14 cellular contexts compared by ENCODE assay signal in the genomic region with DNA sequence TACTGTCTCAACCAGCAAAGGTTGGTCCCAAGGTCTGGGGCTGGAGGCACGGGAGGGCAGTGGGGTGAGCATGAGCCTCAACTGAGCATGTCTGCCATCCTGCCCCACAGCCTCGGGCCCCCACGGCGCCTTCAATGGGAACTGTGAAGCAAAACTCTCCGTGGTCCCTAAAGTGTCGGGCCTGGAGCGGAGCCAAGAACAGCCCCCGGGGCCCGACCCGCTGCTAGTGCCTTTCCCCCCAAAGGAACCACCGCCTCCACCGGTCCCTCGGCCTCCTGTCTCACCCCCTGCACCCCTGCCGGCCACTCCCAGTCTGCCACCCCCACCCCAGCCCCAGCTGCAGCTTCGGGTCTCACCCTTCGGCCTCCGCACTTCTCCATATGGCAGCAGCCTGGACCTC. TPM values are rescaled to one million over a fixed set of nuclear protein-coding genes. Genes with fewer than 3 reads are reported as not detected.
A peak's percentile ranks its signal among the peaks of the same experiment; 100 is the strongest.
DNase-seq lines count a peak whose midpoint lies in the region; ATAC-seq and TF ChIP-seq lines count a peak whose summit lies in the region.
"Had no signal": no experiment of that assay in that cellular context is flagged by ENCODE, and none has a peak within 500 bp of the region (broad histone marks: within the 10 kb centered on the region; RNA-seq: fewer than 3 reads in every experiment).

No MANE protein-coding gene starts in this region.

- H3K9me3 Mint-ChIP-seq in activated naive CD4-positive, alpha-beta T cell treated with anti-CD3 and anti-CD28 coated beads for 36 hours = no peaks in the 10 kb centered on the region
- no peaks in the 10 kb centered on the region for H3K9me3 Mint-ChIP-seq in activated CD8-positive, alpha-beta T cell treated with anti-CD3 and anti-CD28 coated beads for 36 hours
- peaks cover 12% of the 10 kb centered on the region for H3K9me3 Mint-ChIP-seq in glutamatergic neuron (ENCODE audit: unreplicated experiment)
- H3K9me3 Mint-ChIP-seq in stimulated activated effector memory CD8-positive, alpha-beta T cell treated with anti-CD3 and anti-CD28 coated beads, Interleukin-12 subunit alpha, Interleukin-12 subunit beta, amount 100 ng/mL, for 72 hours = no peaks in the 10 kb centered on the region

- no peak for DNase-seq in activated naive CD4-positive, alpha-beta T cell treated with anti-CD3 and anti-CD28 coated beads for 36 hours
- no peak for DNase-seq in activated naive CD4-positive, alpha-beta T cell treated with Interleukin-2 at 50 U/mL for 16 hours
- DNase-seq in activated CD8-positive, alpha-beta T cell treated with anti-CD3 and anti-CD28 coated beads for 36 hours = no peak
- DNase-seq in glutamatergic neuron (no peak), DMS153 treated with DMSO at 0.1 percent for 48 hours (lab: John Stamatoyannopoulos, UW; ENCODE audit: unreplicated experiment) (no peak), AG08396 (ENCODE audit: low spot score) (no peak)
- DNase-seq in stimulated activated effector memory CD8-positive, alpha-beta T cell treated with anti-CD3 and anti-CD28 coated beads, Interleukin-12 subunit alpha, Interleukin-12 subunit beta, amount 100 ng/mL, for 72 hours (ENCODE audit: low spot score in 2 of 2) = no peak
- no peak for DNase-seq in activated effector memory CD4-positive, alpha-beta T cell treated with Interleukin-2 at 50 U/mL for 16 hours
- DNase-seq: activated effector memory CD4-positive, alpha-beta T cell treated with anti-CD3 and anti-CD28 coated beads, Interleukin-2, amount 50 U/mL, for 16 hours; cortex of kidney; left ventricle myocardium superior; NCI-H187; SHP77; T-helper 9 cell had no signal

- peak overlapping the region; percentile 98 for H3K27ac Mint-ChIP-seq in activated naive CD4-positive, alpha-beta T cell treated with anti-CD3 and anti-CD28 coated beads for 36 hours
- peak overlapping the region; percentile 98 for H3K27ac Mint-ChIP-seq in activated CD8-positive, alpha-beta T cell treated with anti-CD3 and anti-CD28 coated beads for 36 hours
- no peak overlapping the region for H3K27ac Mint-ChIP-seq in glutamatergic neuron (ENCODE audit: unreplicated experiment)
- peak overlapping the region; percentile 89 for H3K27ac Mint-ChIP-seq in stimulated activated effector memory CD8-positive, alpha-beta T cell treated with anti-CD3 and anti-CD28 coated beads, Interleukin-12 subunit alpha, Interleukin-12 subunit beta, amount 100 ng/mL, for 72 hours

- no peaks in the 10 kb centered on the region for H3K27me3 Mint-ChIP-seq in activated naive CD4-positive, alpha-beta T cell treated with anti-CD3 and anti-CD28 coated beads for 36 hours (ENCODE audit: low read depth)
- H3K27me3 Mint-ChIP-seq in activated CD8-positive, alpha-beta T cell treated with anti-CD3 and anti-CD28 coated beads for 36 hours = no peaks in the 10 kb centered on the region
- peaks cover 10% of the 10 kb centered on the region for H3K27me3 Mint-ChIP-seq in glutamatergic neuron (ENCODE audit: unreplicated experiment)

- peaks cover 52% of the 10 kb centered on the region for H3K36me3 Mint-ChIP-seq in activated naive CD4-positive, alpha-beta T cell treated with anti-CD3 and anti-CD28 coated beads for 36 hours (ENCODE audit: low read depth)
- peaks cover 60% of the 10 kb centered on the region for H3K36me3 Mint-ChIP-seq in activated CD8-positive, alpha-beta T cell treated with anti-CD3 and anti-CD28 coated beads for 36 hours (ENCODE audit: low read depth)
- peaks cover 11% of the 10 kb centered on the region for H3K36me3 Mint-ChIP-seq in glutamatergic neuron (ENCODE audit: unreplicated experiment)
- H3K36me3 Mint-ChIP-seq in stimulated activated effector memory CD8-positive, alpha-beta T cell treated with anti-CD3 and anti-CD28 coated beads, Interleukin-12 subunit alpha, Interleukin-12 subunit beta, amount 100 ng/mL, for 72 hours = peaks cover 92% of the 10 kb centered on the region

- CTCF ChIA-PET in activated naive CD4-positive, alpha-beta T cell treated with anti-CD3 and anti-CD28 coated beads for 36 hours (lab: Charles Lee) = interaction anchor here (4.6 kb wide), 1 partner anchor 31 kb away, joined by 42 read pairs; no protein-coding TSS in a partner anchor
- CTCF ChIA-PET in activated CD8-positive, alpha-beta T cell treated with anti-CD3 and anti-CD28 coated beads for 36 hours (lab: Charles Lee) = interaction anchor here (1.0 to 4.6 kb wide), 3 partner anchors 21 to 34 kb away, joined by 4 to 67 read pairs (median 38); no protein-coding TSS in a partner anchor

- ATAC-seq in activated CD8-positive, alpha-beta T cell treated with anti-CD3 and anti-CD28 coated beads for 36 hours = no peak
- no peak for ATAC-seq in stimulated activated effector memory CD8-positive, alpha-beta T cell treated with anti-CD3 and anti-CD28 coated beads, Interleukin-12 subunit alpha, Interleukin-12 subunit beta, amount 100 ng/mL, for 72 hours
- ATAC-seq: left ventricle myocardium superior had no signal

- POLR2A ChIA-PET in activated CD8-positive, alpha-beta T cell treated with anti-CD3 and anti-CD28 coated beads for 36 hours (lab: Charles Lee) = interaction anchor here (4.1 kb wide), 1 partner anchor 31 kb away, joined by 20 read pairs; no protein-coding TSS in a partner anchor

- TF ChIP-seq CTCF in activated CD8-positive, alpha-beta T cell treated with anti-CD3 and anti-CD28 coated beads for 36 hours (IDR thresholded peaks at IDR 0.05) = no peak
- no peak for TF ChIP-seq CTCF in glutamatergic neuron (IDR thresholded peaks at IDR 0.05; ENCODE audit: partially characterized antibody, unreplicated experiment)

- H3K4me1 Mint-ChIP-seq in activated naive CD4-positive, alpha-beta T cell treated with anti-CD3 and anti-CD28 coated beads for 36 hours (ENCODE audit: low read depth) = peaks cover 40% of the 10 kb centered on the region
- peaks cover 42% of the 10 kb centered on the region for H3K4me1 Mint-ChIP-seq in activated CD8-positive, alpha-beta T cell treated with anti-CD3 and anti-CD28 coated beads for 36 hours (ENCODE audit: low read depth)
- peaks cover 14% of the 10 kb centered on the region for H3K4me1 Mint-ChIP-seq in glutamatergic neuron (ENCODE audit: low read depth, unreplicated experiment)
- peaks cover 45% of the 10 kb centered on the region for H3K4me1 Mint-ChIP-seq in stimulated activated effector memory CD8-positive, alpha-beta T cell treated with anti-CD3 and anti-CD28 coated beads, Interleukin-12 subunit alpha, Interleukin-12 subunit beta, amount 100 ng/mL, for 72 hours

- intact Hi-C loops in activated naive CD4-positive, alpha-beta T cell treated with anti-CD3 and anti-CD28 coated beads for 36 hours (cut with micrococcal nuclease) = no loop called here
- intact Hi-C loops in activated CD8-positive, alpha-beta T cell treated with anti-CD3 and anti-CD28 coated beads for 36 hours (cut with micrococcal nuclease) = no loop called here

- H3K4me3 Mint-ChIP-seq in activated naive CD4-positive, alpha-beta T cell treated with anti-CD3 and anti-CD28 coated beads for 36 hours = peak overlapping the region; percentile 86
- peak overlapping the region; percentile 91 for H3K4me3 Mint-ChIP-seq in activated CD8-positive, alpha-beta T cell treated with anti-CD3 and anti-CD28 coated beads for 36 hours
- H3K4me3 Mint-ChIP-seq in glutamatergic neuron (ENCODE audit: unreplicated experiment) = peak overlapping the region; percentile 38
- peak overlapping the region; percentile 76 for H3K4me3 Mint-ChIP-seq in stimulated activated effector memory CD8-positive, alpha-beta T cell treated with anti-CD3 and anti-CD28 coated beads, Interleukin-12 subunit alpha, Interleukin-12 subunit beta, amount 100 ng/mL, for 72 hours

RNA-seq across cellular contexts. Expression of gene FBRS, which starts 4.2 kb away (rescaled TPM):
- 10 to 100 TPM; 83.8 to 84.8 TPM for total RNA-seq in activated naive CD4-positive, alpha-beta T cell treated with anti-CD3 and anti-CD28 coated beads for 36 hours
- 10 to 100 TPM; 80.3 to 85.8 TPM for total RNA-seq in activated CD8-positive, alpha-beta T cell treated with anti-CD3 and anti-CD28 coated beads for 36 hours
- 66.7 TPM for total RNA-seq in glutamatergic neuron (ENCODE audit: unreplicated experiment)

RNA-seq across cellular contexts. Expression of gene PRR14, which starts 11.7 kb away (rescaled TPM):
- total RNA-seq in activated naive CD4-positive, alpha-beta T cell treated with anti-CD3 and anti-CD28 coated beads for 36 hours = 10 to 100 TPM; 50.6 to 52.4 TPM
- total RNA-seq in activated CD8-positive, alpha-beta T cell treated with anti-CD3 and anti-CD28 coated beads for 36 hours = 10 to 100 TPM; 74.0 to 76.6 TPM
- 79.6 TPM for total RNA-seq in glutamatergic neuron (ENCODE audit: unreplicated experiment)

RNA-seq across cellular contexts. Expression of gene SRCAP, which starts 36.5 kb away (rescaled TPM):
- 10 to 100 TPM; 52.3 to 55.2 TPM for total RNA-seq in activated naive CD4-positive, alpha-beta T cell treated with anti-CD3 and anti-CD28 coated beads for 36 hours
- 10 to 100 TPM; 57.2 to 64.7 TPM for total RNA-seq in activated CD8-positive, alpha-beta T cell treated with anti-CD3 and anti-CD28 coated beads for 36 hours
- 60.1 TPM for total RNA-seq in glutamatergic neuron (ENCODE audit: unreplicated experiment)

RNA-seq across cellular contexts. Expression of gene ZNF689, which starts 52.3 kb away (rescaled TPM):
- total RNA-seq in activated naive CD4-positive, alpha-beta T cell treated with anti-CD3 and anti-CD28 coated beads for 36 hours = 10 to 100 TPM; 10.7 to 11.5 TPM
- 10 to 100 TPM in 1 of 2 experiments, 1 to 10 TPM in 1; 9.8 to 11.3 TPM for total RNA-seq in activated CD8-positive, alpha-beta T cell treated with anti-CD3 and anti-CD28 coated beads for 36 hours
- total RNA-seq in glutamatergic neuron (ENCODE audit: unreplicated experiment) = 14.6 TPM

Comparison
In these comparisons a context has a peak if more than half of its experiments do, and no peak if none do; other contexts are left out.
1. H3K4me3 Mint-ChIP-seq: peak in every context shown above with its lines; median percentile 91 in activated CD8-positive, alpha-beta T cell treated with anti-CD3 and anti-CD28 coated beads for 36 hours; 86 in activated naive CD4-positive, alpha-beta T cell treated with anti-CD3 and anti-CD28 coated beads for 36 hours; 76 in stimulated activated effector memory CD8-positive, alpha-beta T cell treated with anti-CD3 and anti-CD28 coated beads, Interleukin-12 subunit alpha, Interleukin-12 subunit beta, amount 100 ng/mL, for 72 hours; 38 in glutamatergic neuron.